Comparison of ENCODE assay signal across 8 cellular contexts in genomic region chr22:42648368-42649260, GRCh38. TPM values are rescaled to one million over a fixed set of nuclear protein-coding genes. Genes with fewer than 3 reads are reported as not detected.
DNase-seq lines count a peak whose midpoint lies in the region; ATAC-seq and TF ChIP-seq lines count a peak whose summit lies in the region.

No MANE protein-coding gene starts in this region.

- ATAC-seq in HG03432 (IDR thresholded peaks at IDR 0.05; ENCODE audit: unreplicated experiment): peak; percentile 49
- ATAC-seq in stimulated activated memory B cell treated with anti-CD40 and anti-IgM and Interleukin-4, amounts not matched to agents 10 μg/mL and 1 μg/mL and 100 μg/mL, for 72 hours: peak; percentile 80

- H3K4me3 ChIP-seq in AG10803 (ENCODE audit: low read length) (peak overlapping the region; percentile 98), coronary artery (peak overlapping the region; percentile 96), lower leg skin (ENCODE audit: low read depth, poor library complexity, severe bottlenecking) (peak overlapping the region; percentile 95)

- H3K36me3 Mint-ChIP-seq in stimulated activated memory B cell treated with anti-CD40 and anti-IgM and Interleukin-4, amounts not matched to agents 10 μg/mL and 1 μg/mL and 100 μg/mL, for 72 hours: no peaks in the 10 kb centered on the region

- DNase-seq in AG10803 (ENCODE audit: low read depth) (peak; percentile 51), T-helper 9 cell (peak; percentile 9), coronary artery (ENCODE audit: low spot score) (no peak), lower leg skin (ENCODE audit: low spot score in 2 of 2) (peak; percentile 38 to 92), NCI-H187 treated with DMSO at 0.1 percent for 48 hours (lab: John Stamatoyannopoulos, UW) (no peak)

- peaks cover 47% of the 10 kb centered on the region for H3K4me1 Mint-ChIP-seq in stimulated activated memory B cell treated with anti-CD40 and anti-IgM and Interleukin-4, amounts not matched to agents 10 μg/mL and 1 μg/mL and 100 μg/mL, for 72 hours

- H3K27me3 Mint-ChIP-seq in stimulated activated memory B cell treated with anti-CD40 and anti-IgM and Interleukin-4, amounts not matched to agents 10 μg/mL and 1 μg/mL and 100 μg/mL, for 72 hours: no peaks in the 10 kb centered on the region

- H3K9me3 Mint-ChIP-seq in stimulated activated memory B cell treated with anti-CD40 and anti-IgM and Interleukin-4, amounts not matched to agents 10 μg/mL and 1 μg/mL and 100 μg/mL, for 72 hours: no peaks in the 10 kb centered on the region

- intact Hi-C loops in lower leg skin (cut with DNase I; ENCODE audit: low total_unique reads): no loop called here

- peak overlapping the region; percentile 85 for H3K27ac Mint-ChIP-seq in stimulated activated memory B cell treated with anti-CD40 and anti-IgM and Interleukin-4, amounts not matched to agents 10 μg/mL and 1 μg/mL and 100 μg/mL, for 72 hours

- H3K27ac ChIP-seq in coronary artery: peak overlapping the region; percentile 93 to 99

- H3K4me3 Mint-ChIP-seq in stimulated activated memory B cell treated with anti-CD40 and anti-IgM and Interleukin-4, amounts not matched to agents 10 μg/mL and 1 μg/mL and 100 μg/mL, for 72 hours: peak overlapping the region; percentile 88

- no peak for TF ChIP-seq CTCF in AG10803 (conservative IDR thresholded peaks at IDR 0.05; ENCODE audit: low read length)
- TF ChIP-seq CTCF in coronary artery (IDR thresholded peaks at IDR 0.05): no peak
- peak in 1 of 3 donors; percentile 59 for TF ChIP-seq CTCF in lower leg skin (IDR thresholded peaks at IDR 0.05)

- 2% methylated on average over 30 to 45 of the region's 51 CpGs for WGBS in lower leg skin, 2 donors

- TF ChIP-seq POLR2A in GM19193 (IDR thresholded peaks at IDR 0.05; ENCODE audit: extremely low read depth, insufficient read depth, insufficient read length) (peak; percentile 42), lower leg skin (IDR thresholded peaks at IDR 0.05) (peak in 1 of 2 donors; percentile 14)

RNA-seq across cellular contexts. Expression of gene CYB5R3, which starts 0.6 kb away (rescaled TPM):
- 100 to 1,000 TPM; 122 to 182 (median 152) TPM for total RNA-seq in lower leg skin

RNA-seq across cellular contexts. Expression of gene ATP5MGL, which starts 8.2 kb away (rescaled TPM):
- total RNA-seq in lower leg skin: under 1 TPM in 1 of 4 donors, not detected in 3; 0.94 TPM

RNA-seq across cellular contexts. Expression of gene POLDIP3, which starts 33.9 kb away (rescaled TPM):
- 10 to 100 TPM; 29.6 to 41.8 (median 40.8) TPM for total RNA-seq in lower leg skin

Comparison
In these comparisons a context has a peak if more than half of its experiments do, and no peak if none do; other contexts are left out.
1. DNase-seq: peak in AG10803 (single experiment), T-helper 9 cell (single experiment) and lower leg skin (2 of 2); none in coronary artery (single experiment) and NCI-H187 treated with DMSO at 0.1 percent for 48 hours (single experiment).
2. Peak in every context shown above with its lines, with median percentiles within 50 percentile points of each other: H3K4me3 ChIP-seq.